Comparison of ENCODE assay signal across 19 cellular contexts in genomic region chr9:79895232-79895631, GRCh38.
"Had no signal": no experiment of that assay in that cellular context is flagged by ENCODE, and none has a peak within 500 bp of the region (broad histone marks: within the 10 kb centered on the region; RNA-seq: fewer than 3 reads in every experiment).

No MANE protein-coding gene starts in this region.

- H3K4me1 Mint-ChIP-seq: immature natural killer cell had no signal

- H3K36me3 Mint-ChIP-seq: immature natural killer cell, memory B cell, naive B cell had no signal

- H3K4me3 ChIP-seq: colonic mucosa, left ventricle myocardium inferior, lower lobe of right lung, psoas muscle, sigmoid colon, skin epidermis, stomach, thoracic aorta, transverse colon had no signal

- H3K27me3 Mint-ChIP-seq: memory B cell had no signal

- H3K9me3 Mint-ChIP-seq: immature natural killer cell, memory B cell, naive B cell had no signal

- DNase-seq: colonic mucosa; dermis blood vessel endothelial cell; foreskin keratinocyte; immature natural killer cell; left ventricle myocardium inferior; lower lobe of right lung; midbrain; naive B cell; psoas muscle; sigmoid colon; stimulated activated CD4-positive, alpha-beta T cell treated with anti-CD3 and anti-CD28 coated beads, Interleukin-2, amount 100 ng/mL, for 24 hours; stimulated activated CD4-positive, alpha-beta T cell treated with anti-CD3 and anti-CD28 coated beads, Interleukin-4, amount 100 ng/mL, for 4 hours; stimulated activated naive CD4-positive, alpha-beta T cell; stomach; substantia nigra; transverse colon had no signal

- H3K27ac Mint-ChIP-seq: immature natural killer cell, memory B cell had no signal

- ATAC-seq: foreskin keratinocyte, lower lobe of right lung, psoas muscle had no signal

- H3K4me3 Mint-ChIP-seq: immature natural killer cell, memory B cell, naive B cell had no signal
